In genomic region chr13:29815336-29815735, GRCh38 we compare ENCODE assay signal across 7 cellular contexts.
"Had no signal": no experiment of that assay in that cellular context is flagged by ENCODE, and none has a peak within 500 bp of the region (broad histone marks: within the 10 kb centered on the region; RNA-seq: fewer than 3 reads in every experiment).

No MANE protein-coding gene starts in this region.

- H2AFZ ChIP-seq: GM23338 had no signal

- H3K4me3 Mint-ChIP-seq: GM23338, H9 had no signal

- ATAC-seq: GM23338, HepG2, K562 had no signal

- DNase-seq: H9, HCEC 1CT, KG1 had no signal

- H3K9me3 Mint-ChIP-seq: GM23338, H9 had no signal

- H3K27ac Mint-ChIP-seq: GM23338, H9 had no signal

- H3K4me2 ChIP-seq: GM23338 had no signal

- H3K4me3 ChIP-seq: GM23338, K562 had no signal

- H3K27ac ChIP-seq: HL-60 had no signal
